Comparison of ENCODE assay signal across 8 cellular contexts in the genomic region with DNA sequence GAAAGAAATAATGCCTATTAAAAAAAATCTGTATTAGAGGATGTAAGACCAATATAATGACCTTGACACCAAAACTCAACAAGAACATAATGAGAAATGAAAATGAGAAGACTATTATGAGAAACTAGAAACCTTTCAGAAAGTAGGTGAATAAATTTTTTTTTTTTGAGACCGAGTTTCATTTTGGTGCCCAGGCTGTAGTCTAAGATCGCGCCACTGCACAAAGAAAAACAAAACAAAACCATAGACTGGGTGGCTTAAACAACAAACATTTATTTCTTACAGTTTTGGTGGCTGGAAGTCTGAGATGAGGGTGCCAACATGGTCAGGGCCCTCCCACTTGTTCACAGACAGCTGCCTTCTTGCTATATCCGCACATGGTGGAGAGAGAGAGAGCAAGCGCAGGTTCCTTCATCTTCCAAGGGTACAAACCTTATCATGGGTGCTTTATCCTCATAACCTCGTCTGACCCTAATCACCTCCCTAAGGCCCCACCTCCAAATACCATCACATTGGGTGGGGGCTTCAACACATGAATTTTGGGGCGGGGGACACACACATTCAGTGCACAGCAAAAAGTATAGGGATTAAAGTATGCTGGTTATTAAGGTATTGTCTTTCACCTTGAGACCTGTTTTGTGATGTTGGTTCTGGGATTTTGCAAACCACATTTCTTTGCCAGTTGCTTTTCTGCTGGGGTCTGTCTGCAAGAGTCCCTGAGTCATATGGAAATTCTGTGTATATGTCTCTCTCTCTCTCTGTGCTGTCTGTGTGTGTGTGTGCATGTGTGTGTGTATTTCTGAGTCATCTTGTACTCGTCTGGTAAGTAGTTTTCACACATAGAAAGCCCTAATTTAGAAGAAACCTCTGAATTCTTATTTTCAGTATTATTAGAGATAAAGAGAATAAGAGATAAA.
DNase-seq lines count a peak whose midpoint lies in the region; ATAC-seq, FAIRE-seq and TF ChIP-seq lines count a peak whose summit lies in the region.

No MANE protein-coding gene starts in this region.

- no peaks in the 10 kb centered on the region for H3K27me3 ChIP-seq in effector memory CD4-positive, alpha-beta T cell (replicated peaks; ENCODE audit: control insufficient read depth, insufficient read depth, low read length, poor library complexity, severe bottlenecking)

- no peaks in the 10 kb centered on the region for H3K9me3 ChIP-seq in effector memory CD4-positive, alpha-beta T cell (ENCODE audit: control insufficient read depth, low read length)

- H3K36me3 Mint-ChIP-seq in central memory CD8-positive, alpha-beta T cell (ENCODE audit: insufficient read depth) = peaks cover 2% of the 10 kb centered on the region

- DNase-seq in GM18507 (ENCODE audit: extremely low spot score, insufficient read length, low read depth) (peak; percentile 32), HFF-Myc (ENCODE audit: extremely low read depth, low read depth) (peak; percentile 25), NCI-H226 (peak; percentile 59), activated gamma-delta T cell treated with Interleukin-2 at 50 U/mL for 16 hours (no peak), GF-D8 (lab: John Stamatoyannopoulos, UW) (no peak)
- peak in 1 of 2 donors; percentile 26 for DNase-seq in central memory CD8-positive, alpha-beta T cell (ENCODE audit: low spot score in 2 of 2)
- peak; percentile 20 to 57 for DNase-seq in stimulated activated CD8-positive, alpha-beta memory T cell treated with anti-CD3 and anti-CD28 coated beads, Interleukin-7, amount 100 ng/mL, for 48 hours (ENCODE audit: extremely low read depth in 1 of 2, low read depth in 1 of 2)
- DNase-seq in effector memory CD4-positive, alpha-beta T cell = no peak

- H3K9me3 Mint-ChIP-seq in central memory CD8-positive, alpha-beta T cell = no peaks in the 10 kb centered on the region

- H3K4me1 ChIP-seq in effector memory CD4-positive, alpha-beta T cell (ENCODE audit: control insufficient read depth, insufficient read depth, low read length, poor library complexity, severe bottlenecking) = no peaks in the 10 kb centered on the region

- H3K27ac ChIP-seq in effector memory CD4-positive, alpha-beta T cell (ENCODE audit: insufficient read depth, low read length, poor library complexity, severe bottlenecking) = no peak overlapping the region

- H3K27me3 Mint-ChIP-seq in central memory CD8-positive, alpha-beta T cell = no peaks in the 10 kb centered on the region

- peak; percentile 75 for ATAC-seq in central memory CD8-positive, alpha-beta T cell (replicated peaks; ENCODE audit: extremely low read depth, poor library complexity, severe bottlenecking)

- no peak overlapping the region for H3K4me3 ChIP-seq in HFF-Myc (replicated peaks; ENCODE audit: low read depth, low read length)
- no peak overlapping the region for H3K4me3 ChIP-seq in effector memory CD4-positive, alpha-beta T cell (ENCODE audit: insufficient read depth, low read depth, low read length, poor library complexity, severe bottlenecking)

- TF ChIP-seq CTCF in HFF-Myc (IDR thresholded peaks at IDR 0.05; ENCODE audit: low read depth, low read length, missing control alignments) = no peak

- peak overlapping the region; percentile 1 for H3K4me3 Mint-ChIP-seq in central memory CD8-positive, alpha-beta T cell

- H3K4me1 Mint-ChIP-seq in central memory CD8-positive, alpha-beta T cell = peaks cover 21% of the 10 kb centered on the region

- peak; percentile 84 for FAIRE-seq in GM18507 (lab: Jason Lieb, UNC)

- peak overlapping the region; percentile 88 for H3K27ac Mint-ChIP-seq in central memory CD8-positive, alpha-beta T cell (ENCODE audit: low read depth)

- no peaks in the 10 kb centered on the region for H3K36me3 ChIP-seq in effector memory CD4-positive, alpha-beta T cell (ENCODE audit: control insufficient read depth, insufficient read depth, low read length)

Comparison
In these comparisons a context has a peak if more than half of its experiments do, and no peak if none do; other contexts are left out.
1. DNase-seq: peak in GM18507 (single experiment), HFF-Myc (single experiment), NCI-H226 (single experiment) and stimulated activated CD8-positive, alpha-beta memory T cell treated with anti-CD3 and anti-CD28 coated beads, Interleukin-7, amount 100 ng/mL, for 48 hours (2 of 2); none in activated gamma-delta T cell treated with Interleukin-2 at 50 U/mL for 16 hours (single experiment), effector memory CD4-positive, alpha-beta T cell (0 of 3) and GF-D8 (single experiment).